Comparison of ENCODE assay signal across 19 cellular contexts in the genomic region with DNA sequence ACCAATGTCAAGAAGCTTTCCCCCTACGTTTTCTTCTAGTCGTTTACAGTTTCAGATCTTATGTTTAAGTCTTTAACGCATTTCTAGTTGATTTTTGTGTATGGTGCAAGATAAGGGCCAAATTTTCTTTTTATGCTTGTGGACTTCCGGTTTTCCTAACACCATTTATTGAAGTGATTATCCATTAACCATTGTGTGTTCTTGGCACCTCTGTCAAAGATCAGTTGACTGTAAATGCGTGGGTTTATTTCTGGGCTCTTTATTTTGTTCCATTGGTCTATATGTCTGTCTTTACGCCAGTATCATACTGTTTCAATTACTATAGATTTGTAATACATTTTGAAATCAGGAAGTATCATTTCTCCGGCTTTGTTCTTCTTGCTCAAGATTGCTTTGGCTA.
"Had no signal": no experiment of that assay in that cellular context is flagged by ENCODE, and none has a peak within 500 bp of the region (broad histone marks: within the 10 kb centered on the region; RNA-seq: fewer than 3 reads in every experiment).

No MANE protein-coding gene starts in this region.

- DNase-seq: KBM-7, MV-4-11, NCI-H1048, NCI-H1105, NCI-H1417, NCI-H146, NCI-H1694 treated with DMSO at 0.1 percent for 48 hours, NCI-H1930, NCI-H2081, NCI-H2107, NCI-H2227 treated with DMSO at 0.1 percent for 48 hours, NCI-H524 treated with DMSO at 0.1 percent for 48 hours, NCI-H69, NCI-H774, PC-3, Peyer's patch, SHP77 treated with DMSO at 0.1 percent for 48 hours, SJCRH30 had no signal

- H3K4me3 ChIP-seq: Peyer's patch, SJCRH30 had no signal

- H3K9me3 ChIP-seq: Peyer's patch, SJCRH30 had no signal

- H3K36me3 ChIP-seq: Peyer's patch had no signal

- H3K27ac ChIP-seq: HL-60, Peyer's patch, SJCRH30 had no signal

- H3K27me3 ChIP-seq: Peyer's patch, SJCRH30 had no signal

- H3K4me1 ChIP-seq: Peyer's patch, SJCRH30 had no signal
